Comparison of ENCODE assay signal across 8 cellular contexts in the genomic region with DNA sequence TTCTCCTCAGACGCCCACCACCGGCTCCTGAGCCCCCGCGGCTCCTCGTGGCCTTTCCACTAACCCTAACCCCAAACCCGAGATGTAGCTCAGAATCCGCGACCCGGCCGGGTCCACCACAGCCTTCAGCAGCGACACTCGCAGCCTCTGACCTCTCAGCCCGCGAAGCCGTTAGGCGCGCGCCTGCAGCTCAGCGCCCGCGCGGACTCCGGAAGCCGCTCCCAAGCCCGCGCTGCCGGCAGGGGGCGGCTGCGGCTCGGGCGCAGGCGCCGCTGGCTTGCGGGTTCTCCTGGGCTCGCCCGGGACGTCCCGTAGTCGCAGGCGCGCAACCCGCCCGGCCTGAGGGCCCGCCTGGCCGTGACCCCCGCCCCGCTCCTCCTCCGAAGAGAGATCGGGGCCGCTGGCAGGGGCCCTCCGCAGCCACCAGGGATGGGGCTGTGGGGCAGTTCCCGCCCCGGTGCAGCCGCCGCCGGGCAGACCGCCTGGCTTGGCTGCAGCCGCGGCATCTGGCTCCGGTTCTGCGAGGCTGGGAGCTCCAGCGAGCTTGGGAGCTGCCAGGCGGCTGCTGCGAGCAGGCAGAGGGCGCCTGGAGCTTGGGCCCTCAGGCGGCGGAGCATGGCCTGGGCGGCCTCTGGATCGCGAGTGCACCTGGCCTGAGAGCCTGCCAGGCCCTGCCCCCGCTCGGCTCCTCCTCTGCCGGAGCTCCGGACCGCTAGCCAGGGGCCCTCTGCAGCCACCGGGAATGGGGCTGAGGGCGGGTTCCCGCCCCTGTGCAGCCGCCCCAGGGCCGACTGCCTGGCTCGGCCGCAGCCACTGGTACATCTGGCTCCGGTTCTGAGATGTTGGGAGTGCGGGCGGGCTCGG.
DNase-seq lines count a peak whose midpoint lies in the region; ATAC-seq and TF ChIP-seq lines count a peak whose summit lies in the region.

No MANE protein-coding gene starts in this region.

- peak overlapping the region; percentile 87 for H3K4me2 ChIP-seq in osteoblast (ENCODE audit: insufficient read depth, low read length)

- H3K27ac ChIP-seq in osteoblast (ENCODE audit: low read depth, low read length), result no peak overlapping the region

- H3K79me2 ChIP-seq in osteoblast (ENCODE audit: insufficient read depth, low read length), result no peaks in the 10 kb centered on the region

- DNase-seq in AG09309 (ENCODE audit: low read depth) (no peak), HT-29 (ENCODE audit: low spot score) (peak; percentile 78), RPMI7951 (ENCODE audit: low read depth) (peak; percentile 65), activated gamma-delta T cell treated with Interleukin-2 at 50 U/mL for 16 hours (peak; percentile 68), globus pallidus (ENCODE audit: low spot score) (peak; percentile 34), osteoblast (ENCODE audit: insufficient read length, low spot score, missing footprints) (peak; percentile 91), superior temporal gyrus (ENCODE audit: extremely low spot score) (peak; percentile 43)

- peaks cover 70% of the 10 kb centered on the region for H3K27me3 ChIP-seq in osteoblast (ENCODE audit: insufficient read depth, low read length)

- peak; percentile 66 for ATAC-seq in GM18907 (IDR thresholded peaks at IDR 0.05; ENCODE audit: unreplicated experiment)

- no peaks in the 10 kb centered on the region for H3K36me3 ChIP-seq in osteoblast (ENCODE audit: insufficient read depth, low read length)

- peak overlapping the region; percentile 33 for H3K4me3 ChIP-seq in AG09309 (ENCODE audit: control insufficient read depth, low read depth, low read length)
- H3K4me3 ChIP-seq in osteoblast (ENCODE audit: insufficient read depth, low read length), result peak overlapping the region; percentile 64

- peak overlapping the region; percentile 70 for H2AFZ ChIP-seq in osteoblast (ENCODE audit: low read length)

- TF ChIP-seq CTCF in AG09309 (IDR thresholded peaks at IDR 0.05; ENCODE audit: control insufficient read depth, insufficient read depth, low read depth, low read length, missing control alignments) (peak; percentile 37), osteoblast (IDR thresholded peaks at IDR 0.05; ENCODE audit: extremely low read depth, low read depth, low read length) (peak; percentile 46)

- H3K9me3 ChIP-seq in osteoblast (ENCODE audit: low read depth, low read length), result no peaks in the 10 kb centered on the region

- H4K20me1 ChIP-seq in osteoblast (ENCODE audit: insufficient read depth, low read length), result no peaks in the 10 kb centered on the region

- H3K4me1 ChIP-seq in osteoblast (ENCODE audit: insufficient read depth, low read length), result peaks cover 5% of the 10 kb centered on the region
